ENCODE assay signal across 8 cellular contexts in genomic region chr1:145504834-145505413, GRCh38.
DNase-seq lines count a peak whose midpoint lies in the region; ATAC-seq and TF ChIP-seq lines count a peak whose summit lies in the region.
"Not testable (repeated sequence)": the region's sequence is repeated elsewhere in the genome, so short reads cannot be mapped to it uniquely, and the experiment has no call there.

No MANE protein-coding gene starts in this region.

- DNase-seq in activated CD4-positive, alpha-beta T cell treated with anti-CD3 and anti-CD28 coated beads for 36 hours; activated naive CD4-positive, alpha-beta T cell treated with anti-CD3 and anti-CD28 coated beads, Interleukin-2, amount 50 U/mL, for 72 hours (ENCODE audit: low spot score in 2 of 2); left ventricle myocardium superior; mucosa of descending colon; sciatic nerve (ENCODE audit: low spot score); upper lobe of left lung: not testable (repeated sequence)

- not testable (repeated sequence) for H3K4me3 Mint-ChIP-seq in activated CD4-positive, alpha-beta T cell treated with anti-CD3 and anti-CD28 coated beads for 36 hours

- intact Hi-C loops in activated CD4-positive, alpha-beta T cell treated with anti-CD3 and anti-CD28 coated beads for 36 hours (cut with DNase I, micrococcal nuclease); left ventricle myocardium superior (cut with micrococcal nuclease); mucosa of descending colon (cut with DNase I, micrococcal nuclease); sciatic nerve (cut with DNase I): not testable (repeated sequence)

- not testable (repeated sequence) for H3K27me3 ChIP-seq in upper lobe of left lung

- H3K36me3 Mint-ChIP-seq in activated CD4-positive, alpha-beta T cell treated with anti-CD3 and anti-CD28 coated beads for 36 hours (ENCODE audit: low read depth); activated naive CD4-positive, alpha-beta T cell treated with anti-CD3 and anti-CD28 coated beads, Interleukin-2, amount 50 U/mL, for 72 hours: not testable (repeated sequence)

- H3K36me3 ChIP-seq in mucosa of descending colon (ENCODE audit: low read depth); upper lobe of left lung: not testable (repeated sequence)

- H3K27ac ChIP-seq in upper lobe of left lung = not testable (repeated sequence)

- not testable (repeated sequence) for H3K4me1 Mint-ChIP-seq in activated CD4-positive, alpha-beta T cell treated with anti-CD3 and anti-CD28 coated beads for 36 hours

- not testable (repeated sequence) for TF ChIP-seq EP300 in upper lobe of left lung (IDR thresholded peaks at IDR 0.05)

- not testable (repeated sequence) for H3K27ac Mint-ChIP-seq in activated CD4-positive, alpha-beta T cell treated with anti-CD3 and anti-CD28 coated beads for 36 hours; activated naive CD4-positive, alpha-beta T cell treated with anti-CD3 and anti-CD28 coated beads, Interleukin-2, amount 50 U/mL, for 72 hours

- H3K4me1 ChIP-seq in mucosa of descending colon (ENCODE audit: low read depth); upper lobe of left lung: not testable (repeated sequence)

- no CpG with 5 or more reads among the region's 17 CpGs for WGBS in upper lobe of left lung, 2 donors

- H3K27me3 Mint-ChIP-seq in activated CD4-positive, alpha-beta T cell treated with anti-CD3 and anti-CD28 coated beads for 36 hours = not testable (repeated sequence)

- not testable (repeated sequence) for H3K4me3 ChIP-seq in mucosa of descending colon, upper lobe of left lung

- ATAC-seq in HG03432 (IDR thresholded peaks at IDR 0.05; ENCODE audit: unreplicated experiment) = peak; percentile 7
- ATAC-seq in activated CD4-positive, alpha-beta T cell treated with anti-CD3 and anti-CD28 coated beads for 36 hours = peak; percentile 8
- peak; percentile 5 to 34 for ATAC-seq in activated naive CD4-positive, alpha-beta T cell treated with anti-CD3 and anti-CD28 coated beads, Interleukin-2, amount 50 U/mL, for 72 hours
- ATAC-seq in esophagus mucosa = peak; percentile 28
- peak; percentile 81 for ATAC-seq in left ventricle myocardium superior
- ATAC-seq in mucosa of descending colon = peak; percentile 42
- peak; percentile 78 for ATAC-seq in sciatic nerve
- ATAC-seq in upper lobe of left lung (ENCODE audit: low FRiP score in 2 of 2) = peak; percentile 42 to 67

- not testable (repeated sequence) for TF ChIP-seq CTCF in mucosa of descending colon (IDR thresholded peaks at IDR 0.05); upper lobe of left lung (IDR thresholded peaks at IDR 0.05)

- not testable (repeated sequence) for TF ChIP-seq POLR2A in upper lobe of left lung (IDR thresholded peaks at IDR 0.05)

- H3K9me3 Mint-ChIP-seq in activated CD4-positive, alpha-beta T cell treated with anti-CD3 and anti-CD28 coated beads for 36 hours (ENCODE audit: low read depth); activated naive CD4-positive, alpha-beta T cell treated with anti-CD3 and anti-CD28 coated beads, Interleukin-2, amount 50 U/mL, for 72 hours: not testable (repeated sequence)

- not testable (repeated sequence) for H3K9me3 ChIP-seq in mucosa of descending colon, upper lobe of left lung

- POLR2A ChIA-PET in activated CD4-positive, alpha-beta T cell treated with anti-CD3 and anti-CD28 coated beads for 36 hours (lab: Charles Lee) = not testable (repeated sequence)

- CTCF ChIA-PET in activated CD4-positive, alpha-beta T cell treated with anti-CD3 and anti-CD28 coated beads for 36 hours (lab: Charles Lee) = not testable (repeated sequence)

Comparison
In these comparisons a context has a peak if more than half of its experiments do, and no peak if none do; other contexts are left out.
1. ATAC-seq: peak in every context shown above with its lines; median percentile 81 in left ventricle myocardium superior; 78 in sciatic nerve; 54 in upper lobe of left lung; 42 in mucosa of descending colon; 28 in esophagus mucosa; 20 in activated naive CD4-positive, alpha-beta T cell treated with anti-CD3 and anti-CD28 coated beads, Interleukin-2, amount 50 U/mL, for 72 hours; 8 in activated CD4-positive, alpha-beta T cell treated with anti-CD3 and anti-CD28 coated beads for 36 hours; 7 in HG03432.